In the genomic region with DNA sequence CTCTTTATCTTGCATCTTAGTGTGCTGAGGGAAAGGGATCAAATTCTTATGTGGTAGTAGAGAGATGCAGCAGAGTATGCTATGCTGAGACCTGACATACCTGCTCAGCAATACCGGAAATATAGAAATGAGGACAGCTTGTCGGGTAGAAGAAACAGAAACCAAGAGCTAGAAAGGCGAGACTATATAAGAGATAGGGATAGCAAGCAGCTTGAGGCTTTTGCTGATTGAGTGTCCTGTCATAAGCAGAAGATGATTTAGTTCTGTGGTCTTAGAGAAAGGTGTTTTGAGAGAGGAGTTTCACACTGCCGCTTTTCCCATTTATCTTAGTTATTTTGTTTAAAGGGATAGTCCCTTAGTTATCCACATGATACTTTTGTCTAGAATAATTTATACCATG, we compare ENCODE assay signal across 9 cellular contexts. TPM values are rescaled to one million over a fixed set of nuclear protein-coding genes. Genes with fewer than 3 reads are reported as not detected.
A peak's percentile ranks its signal among the peaks of the same experiment; 100 is the strongest.
DNase-seq lines count a peak whose midpoint lies in the region; ATAC-seq and TF ChIP-seq lines count a peak whose summit lies in the region.
"Had no signal": no experiment of that assay in that cellular context is flagged by ENCODE, and none has a peak within 500 bp of the region (broad histone marks: within the 10 kb centered on the region; RNA-seq: fewer than 3 reads in every experiment).

No MANE protein-coding gene starts in this region.

- H3K9me3 Mint-ChIP-seq in IgD-negative memory B cell = no peaks in the 10 kb centered on the region
- H3K9me3 Mint-ChIP-seq in immature natural killer cell = no peaks in the 10 kb centered on the region

- H3K27ac Mint-ChIP-seq in IgD-negative memory B cell (peak overlapping the region in 2 of 3 donors; percentile 3 to 59), immature natural killer cell (peak overlapping the region; percentile 45 to 73 (median 67))

- peak; percentile 83 for ATAC-seq in GM18502 (IDR thresholded peaks at IDR 0.05; ENCODE audit: poor library complexity, unreplicated experiment)
- peak; percentile 81 for ATAC-seq in GM21529 (IDR thresholded peaks at IDR 0.05; ENCODE audit: unreplicated experiment)

- no peak for TF ChIP-seq CTCF in foreskin fibroblast (IDR thresholded peaks at IDR 0.05; ENCODE audit: low read depth, low read length)

- no peak overlapping the region for H3K4me3 ChIP-seq in foreskin fibroblast (ENCODE audit: low read depth in 1 of 2, low read length in 2 of 2)

- H3K4me1 Mint-ChIP-seq in IgD-negative memory B cell (peaks cover 53 to 67% (median 54%) of the 10 kb centered on the region in 3 donors), immature natural killer cell (peaks cover 61 to 78% of the 10 kb centered on the region in 2 donors)

- peak overlapping the region; percentile 7 to 61 (median 32) for H3K4me3 Mint-ChIP-seq in IgD-negative memory B cell
- peak overlapping the region; percentile 0 to 66 (median 40) for H3K4me3 Mint-ChIP-seq in immature natural killer cell

- DNase-seq in immature natural killer cell (peak; percentile 18 to 36 (median 33)), LoVo (ENCODE audit: low spot score) (no peak), NCI-H2171 (lab: John Stamatoyannopoulos, UW) (no peak), foreskin fibroblast (no peak), Kasumi-1 (lab: John Stamatoyannopoulos, UW) (no peak)

- H3K27me3 Mint-ChIP-seq in IgD-negative memory B cell (no peaks in the 10 kb centered on the region), immature natural killer cell (ENCODE audit: low read depth in 3 of 3) (peaks cover 4 to 14% (median 7%) of the 10 kb centered on the region in 3 donors)
- H3K27me3 Mint-ChIP-seq: brain had no signal

- H3K36me3 Mint-ChIP-seq in IgD-negative memory B cell (no peaks in the 10 kb centered on the region), immature natural killer cell (no peaks in the 10 kb centered on the region)

RNA-seq across cellular contexts. Expression of gene USP9X, which starts 31.7 kb away (rescaled TPM):
- 20.6 TPM for polyA plus RNA-seq in IgD-negative memory B cell
- 10 to 100 TPM in 2 of 3 donors, 1 to 10 TPM in 1; 7.4 to 30.7 (median 12.0) TPM for polyA plus RNA-seq in immature natural killer cell

Comparison
In these comparisons a context has a peak if more than half of its experiments do, and no peak if none do; other contexts are left out.
1. DNase-seq: peak in immature natural killer cell (3 of 3); none in LoVo (single experiment), NCI-H2171 (single experiment), foreskin fibroblast (0 of 2) and Kasumi-1 (0 of 2).